35 cellular contexts compared by ENCODE assay signal in the genomic region with DNA sequence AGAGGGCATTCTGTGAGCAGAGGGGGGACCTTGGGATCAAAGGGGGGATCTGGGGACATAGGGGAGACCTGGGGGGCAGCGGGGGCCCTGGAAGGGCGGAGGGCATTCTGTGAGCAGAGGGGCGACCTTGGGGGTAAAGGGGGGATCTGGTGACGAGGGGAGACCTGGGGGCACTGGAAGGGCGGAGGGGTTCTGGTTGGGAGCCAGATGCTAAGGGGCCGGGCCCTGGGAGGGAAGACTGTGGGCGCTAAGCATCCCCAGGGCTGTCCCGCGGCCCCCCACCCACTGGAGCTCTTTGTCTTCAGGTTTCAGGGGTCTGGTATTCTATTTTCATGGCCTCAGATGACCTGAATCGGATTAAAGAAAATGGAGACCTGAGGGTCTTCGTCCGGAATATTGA. TPM values are rescaled to one million over a fixed set of nuclear protein-coding genes. Genes with fewer than 3 reads are reported as not detected.
"Had no signal": no experiment of that assay in that cellular context is flagged by ENCODE, and none has a peak within 500 bp of the region (broad histone marks: within the 10 kb centered on the region; RNA-seq: fewer than 3 reads in every experiment).

No MANE protein-coding gene starts in this region.

- H3K4me3 ChIP-seq: esophagus muscularis mucosa, gastrocnemius medialis had no signal

- H3K9me3 Mint-ChIP-seq: activated CD8-positive, alpha-beta T cell treated with anti-CD3 and anti-CD28 coated beads for 36 hours; activated T-cell treated with anti-CD3 and anti-CD28 coated beads, Interleukin-2, amount 50 U/mL, for 4 hours; activated T-helper 17 cell treated with anti-CD3 and anti-CD28 coated beads, Interleukin-2, amount 50 U/mL, for 72 hours; effector memory CD8-positive, alpha-beta T cell; T-helper 2 cell treated with Interferon-gamma antibody and Interleukin-4, amounts not matched to agents 5 μg/mL and 100 μg/mL, for 36 hours had no signal

- H3K36me3 ChIP-seq: brain microvascular endothelial cell, esophagus muscularis mucosa, gastrocnemius medialis, WERI-Rb-1 had no signal

- H3K27me3 Mint-ChIP-seq: activated B cell treated with CpG ODN at 0.5 μM for 24 hours; activated naive CD8-positive, alpha-beta T cell; activated T-helper 17 cell treated with anti-CD3 and anti-CD28 coated beads, Interleukin-2, amount 50 U/mL, for 72 hours had no signal

- H3K27ac Mint-ChIP-seq: activated B cell treated with CpG ODN at 0.5 μM for 24 hours; activated CD8-positive, alpha-beta T cell treated with anti-CD3 and anti-CD28 coated beads for 36 hours; activated naive CD8-positive, alpha-beta T cell; activated T-helper 17 cell treated with anti-CD3 and anti-CD28 coated beads, Interleukin-2, amount 50 U/mL, for 72 hours; effector memory CD8-positive, alpha-beta T cell; T-helper 17 cell; T-helper 2 cell treated with Interferon-gamma antibody and Interleukin-4, amounts not matched to agents 5 μg/mL and 100 μg/mL, for 36 hours had no signal

- H3K9me3 ChIP-seq: esophagus muscularis mucosa, gastrocnemius medialis had no signal

- H3K4me1 Mint-ChIP-seq: activated B cell treated with CpG ODN at 0.5 μM for 24 hours; activated T-helper 17 cell treated with anti-CD3 and anti-CD28 coated beads, Interleukin-2, amount 50 U/mL, for 72 hours; T-helper 17 cell had no signal

- DNase-seq: activated B cell treated with CpG ODN at 0.5 μM for 24 hours; activated CD4-positive, alpha-beta T cell treated with anti-CD3 and anti-CD28 coated beads for 48 hours; activated CD8-positive, alpha-beta memory T cell treated with anti-CD3 and anti-CD28 coated beads for 24 hours; activated CD8-positive, alpha-beta T cell treated with anti-CD3 and anti-CD28 coated beads for 36 hours; activated effector memory CD4-positive, alpha-beta T cell treated with Interleukin-2 at 50 U/mL for 16 hours; activated gamma-delta T cell treated with Interleukin-2 at 50 U/mL for 16 hours; activated naive CD4-positive, alpha-beta T cell treated with anti-CD3 and anti-CD28 coated beads, Interleukin-2, amount 50 U/mL, for 16 hours; activated naive CD4-positive, alpha-beta T cell treated with Interleukin-2 at 50 U/mL for 16 hours; activated T-cell treated with anti-CD3 and anti-CD28 coated beads, Interleukin-2, amount 50 U/mL, for 4 hours; amniotic stem cell; anterior cingulate cortex; brain microvascular endothelial cell; caudate nucleus; cortex of kidney; dermis blood vessel endothelial cell; effector CD4-positive, alpha-beta T cell; effector memory CD8-positive, alpha-beta T cell; erythroblast; foreskin keratinocyte; gastrocnemius medialis; glutamatergic neuron; T-helper 1 cell; T-helper 17 cell; T1000; WERI-Rb-1 had no signal

- H3K4me3 Mint-ChIP-seq: activated B cell treated with CpG ODN at 0.5 μM for 24 hours; activated CD8-positive, alpha-beta T cell treated with anti-CD3 and anti-CD28 coated beads for 36 hours; activated naive CD8-positive, alpha-beta T cell; activated T-cell treated with anti-CD3 and anti-CD28 coated beads, Interleukin-2, amount 50 U/mL, for 4 hours; activated T-helper 17 cell treated with anti-CD3 and anti-CD28 coated beads, Interleukin-2, amount 50 U/mL, for 72 hours; effector memory CD8-positive, alpha-beta T cell; T-helper 17 cell; T-helper 2 cell treated with Interferon-gamma antibody and Interleukin-4, amounts not matched to agents 5 μg/mL and 100 μg/mL, for 36 hours had no signal

- H3K27ac ChIP-seq: brain microvascular endothelial cell, esophagus muscularis mucosa, foreskin keratinocyte, gastrocnemius medialis, WERI-Rb-1 had no signal

- H3K36me3 Mint-ChIP-seq: activated naive CD8-positive, alpha-beta T cell had no signal

- H3K27me3 ChIP-seq: brain microvascular endothelial cell, foreskin keratinocyte had no signal

- FAIRE-seq: astrocyte, bronchial epithelial cell, colon had no signal

- H3K4me1 ChIP-seq: esophagus muscularis mucosa, foreskin keratinocyte, gastrocnemius medialis had no signal

- ATAC-seq: activated CD4-positive, CD25-positive, alpha-beta regulatory T cell treated with anti-CD3 and anti-CD28 coated beads, Interleukin-2, amount 50 U/mL, for 24 hours; activated CD8-positive, alpha-beta T cell treated with anti-CD3 and anti-CD28 coated beads for 36 hours; activated T-cell treated with anti-CD3 and anti-CD28 coated beads, Interleukin-2, amount 50 U/mL, for 4 hours; activated T-helper 17 cell treated with anti-CD3 and anti-CD28 coated beads, Interleukin-2, amount 50 U/mL, for 72 hours; effector memory CD8-positive, alpha-beta T cell; foreskin keratinocyte; gastrocnemius medialis; T-helper 17 cell had no signal

RNA-seq across cellular contexts. Expression of a gene that starts 0.7 kb away (rescaled TPM):
- total RNA-seq: activated B cell treated with CpG ODN at 0.5 μM for 24 hours; activated CD8-positive, alpha-beta T cell treated with anti-CD3 and anti-CD28 coated beads for 36 hours; activated T-cell treated with anti-CD3 and anti-CD28 coated beads, Interleukin-2, amount 50 U/mL, for 4 hours; activated T-helper 17 cell treated with anti-CD3 and anti-CD28 coated beads, Interleukin-2, amount 50 U/mL, for 72 hours; bronchial epithelial cell; dermis blood vessel endothelial cell; esophagus muscularis mucosa; foreskin keratinocyte; gastrocnemius medialis; T-helper 17 cell had no signal
- polyA plus RNA-seq: foreskin keratinocyte had no signal

RNA-seq across cellular contexts. Expression of a gene that starts 24.5 kb away (rescaled TPM):
- total RNA-seq: activated B cell treated with CpG ODN at 0.5 μM for 24 hours; activated CD8-positive, alpha-beta T cell treated with anti-CD3 and anti-CD28 coated beads for 36 hours; activated T-cell treated with anti-CD3 and anti-CD28 coated beads, Interleukin-2, amount 50 U/mL, for 4 hours; activated T-helper 17 cell treated with anti-CD3 and anti-CD28 coated beads, Interleukin-2, amount 50 U/mL, for 72 hours; astrocyte; bronchial epithelial cell; chondrocyte; dermis blood vessel endothelial cell; esophagus muscularis mucosa; foreskin keratinocyte; gastrocnemius medialis; T-helper 17 cell had no signal
- polyA plus RNA-seq: adipose tissue, foreskin keratinocyte had no signal

RNA-seq across cellular contexts. Expression of a gene that starts 35.4 kb away (rescaled TPM):
- total RNA-seq: activated B cell treated with CpG ODN at 0.5 μM for 24 hours; activated CD8-positive, alpha-beta T cell treated with anti-CD3 and anti-CD28 coated beads for 36 hours; activated T-cell treated with anti-CD3 and anti-CD28 coated beads, Interleukin-2, amount 50 U/mL, for 4 hours; activated T-helper 17 cell treated with anti-CD3 and anti-CD28 coated beads, Interleukin-2, amount 50 U/mL, for 72 hours; astrocyte; bronchial epithelial cell; chondrocyte; dermis blood vessel endothelial cell; esophagus muscularis mucosa; foreskin keratinocyte; gastrocnemius medialis; T-helper 17 cell had no signal
- polyA plus RNA-seq: adipose tissue, foreskin keratinocyte had no signal

RNA-seq across cellular contexts. Expression of a gene that starts 38.1 kb away (rescaled TPM):
- total RNA-seq: activated B cell treated with CpG ODN at 0.5 μM for 24 hours; activated CD8-positive, alpha-beta T cell treated with anti-CD3 and anti-CD28 coated beads for 36 hours; activated T-helper 17 cell treated with anti-CD3 and anti-CD28 coated beads, Interleukin-2, amount 50 U/mL, for 72 hours; astrocyte; bronchial epithelial cell; chondrocyte; dermis blood vessel endothelial cell; foreskin keratinocyte had no signal
- polyA plus RNA-seq: foreskin keratinocyte had no signal
